Comparison of ENCODE assay signal across 8 cellular contexts in the genomic region with DNA sequence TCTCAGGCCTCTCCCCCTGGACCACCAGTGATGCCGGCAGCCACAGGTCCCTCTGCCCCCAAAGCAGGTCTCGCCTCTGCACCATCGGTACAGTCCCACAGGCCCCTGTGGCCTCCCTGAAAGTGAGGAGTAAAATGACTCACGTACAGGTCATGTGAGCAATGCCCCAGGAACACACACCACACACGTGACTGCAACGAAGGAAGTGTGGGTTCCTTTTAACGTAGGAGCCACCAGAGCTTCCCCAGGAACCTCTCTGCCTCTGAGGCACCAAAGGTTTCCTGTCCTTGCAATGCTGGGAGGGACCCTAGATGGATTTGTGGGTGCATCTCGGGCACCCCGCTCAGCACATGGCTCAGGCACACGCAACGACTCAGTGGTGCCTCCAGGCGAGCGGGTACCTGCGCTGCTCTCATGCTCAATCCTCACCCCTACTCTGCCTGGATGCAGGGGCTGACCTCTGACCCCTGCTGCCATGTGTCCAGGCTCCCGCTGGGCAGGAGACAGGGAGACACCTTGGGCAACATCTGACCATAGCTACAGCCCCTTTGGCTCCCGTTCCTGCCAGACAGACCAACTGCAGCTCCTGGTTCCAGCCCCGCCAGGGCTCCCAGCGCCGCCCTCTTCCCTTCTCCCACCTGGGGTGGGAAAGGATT.
A peak's percentile ranks its signal among the peaks of the same experiment; 100 is the strongest.
DNase-seq lines count a peak whose midpoint lies in the region; ATAC-seq and TF ChIP-seq lines count a peak whose summit lies in the region.

No MANE protein-coding gene starts in this region.

- CTCF ChIA-PET in activated B cell treated with CpG ODN at 0.5 μM for 24 hours (lab: Charles Lee), result interaction anchor here (1.2 to 4.7 kb wide), 4 partner anchors 124 to 389 kb away, joined by 3 to 26 read pairs (median 12); no protein-coding TSS in a partner anchor

- H3K79me2 ChIP-seq in GM23338 (replicated peaks; ENCODE audit: insufficient read depth), result no peaks in the 10 kb centered on the region

- intact Hi-C loops in activated B cell treated with CpG ODN at 0.5 μM for 24 hours (cut with micrococcal nuclease), result no loop called here

- no peaks in the 10 kb centered on the region for H3K27me3 ChIP-seq in GM23338 (ENCODE audit: insufficient read depth)

- H3K27ac Mint-ChIP-seq in GM23338 (no peak overlapping the region), activated B cell treated with CpG ODN at 0.5 μM for 24 hours (no peak overlapping the region)

- no peaks in the 10 kb centered on the region for H3F3A ChIP-seq in GM23338 (replicated peaks; ENCODE audit: low read depth)

- no peak for TF ChIP-seq CTCF in GM23338 (conservative IDR thresholded peaks at IDR 0.05; ENCODE audit: low read depth in 2 of 2)
- no peak for TF ChIP-seq CTCF in activated B cell treated with CpG ODN at 0.5 μM for 24 hours (IDR thresholded peaks at IDR 0.05)

- H3K4me3 Mint-ChIP-seq in GM23338 (no peak overlapping the region), activated B cell treated with CpG ODN at 0.5 μM for 24 hours (no peak overlapping the region)

- H3K4me1 Mint-ChIP-seq in GM23338, result peaks cover 33% of the 10 kb centered on the region
- peaks cover 11% of the 10 kb centered on the region for H3K4me1 Mint-ChIP-seq in activated B cell treated with CpG ODN at 0.5 μM for 24 hours

- H3K9me2 ChIP-seq in GM23338 (ENCODE audit: insufficient read depth), result no peaks in the 10 kb centered on the region

- no peaks in the 10 kb centered on the region for H3K36me3 ChIP-seq in GM23338 (ENCODE audit: insufficient read depth)

- ATAC-seq in GM23338, result no peak
- peak; percentile 62 for ATAC-seq in activated B cell treated with CpG ODN at 0.5 μM for 24 hours (ENCODE audit: low read depth)
- no peak for ATAC-seq in GM19467 (IDR thresholded peaks at IDR 0.05; ENCODE audit: unreplicated experiment)

- H3K27ac ChIP-seq in GM23338 (ENCODE audit: low read depth), result no peak overlapping the region

- no peak for DNase-seq in GM23338 (ENCODE audit: low spot score)
- no peak for DNase-seq in activated B cell treated with CpG ODN at 0.5 μM for 24 hours
- peak; percentile 51 for DNase-seq in central memory CD4-positive, alpha-beta T cell
- peak; percentile 46 to 54 (median 49) for DNase-seq in stimulated activated CD4-positive, alpha-beta T cell treated with anti-CD3 and anti-CD28 coated beads, Interleukin-12 subunit alpha, Interleukin-12 subunit beta, amount 100 ng/mL, for 48 hours (ENCODE audit: low read depth in 2 of 3, low spot score in 1 of 3)
- DNase-seq in foreskin melanocyte, result no peak
- DNase-seq in DMS53 treated with DMSO at 0.1 percent for 48 hours (lab: John Stamatoyannopoulos, UW; ENCODE audit: unreplicated experiment), result no peak
- no peak for DNase-seq in SW 1271 (lab: John Stamatoyannopoulos, UW)

- peaks cover 7% of the 10 kb centered on the region for H3K4me1 ChIP-seq in GM23338 (ENCODE audit: insufficient read depth)

- no peaks in the 10 kb centered on the region for H3K36me3 Mint-ChIP-seq in GM23338 (ENCODE audit: low read depth)
- H3K36me3 Mint-ChIP-seq in activated B cell treated with CpG ODN at 0.5 μM for 24 hours (ENCODE audit: low read depth), result peaks cover 6% of the 10 kb centered on the region

- POLR2A ChIA-PET in activated B cell treated with CpG ODN at 0.5 μM for 24 hours (lab: Charles Lee), result interaction anchor here (0.5 kb wide), 1 partner anchor 82 kb away, joined by 3 read pairs; no protein-coding TSS in a partner anchor

- H4K20me1 ChIP-seq in GM23338 (replicated peaks; ENCODE audit: insufficient read depth), result no peaks in the 10 kb centered on the region

- peaks cover 16% of the 10 kb centered on the region for H3K27me3 Mint-ChIP-seq in GM23338 (ENCODE audit: insufficient read depth, low read depth, poor library complexity)
- H3K27me3 Mint-ChIP-seq in activated B cell treated with CpG ODN at 0.5 μM for 24 hours, result no peaks in the 10 kb centered on the region

- H3K9me3 Mint-ChIP-seq in GM23338, result no peaks in the 10 kb centered on the region; the same call in 2 of the 3 replicates
- H3K9me3 Mint-ChIP-seq in activated B cell treated with CpG ODN at 0.5 μM for 24 hours, result peaks cover 4% of the 10 kb centered on the region

- no peak overlapping the region for H3K4me3 ChIP-seq in GM23338

- H2AFZ ChIP-seq in GM23338, result peak overlapping the region; percentile 72

- no peak overlapping the region for H3K4me2 ChIP-seq in GM23338

TF ChIP-seq in GM23338, 12 proteins besides CTCF, POLR2A, EP300 and RAD21 (continues in another document):
- TF ChIP-seq, protein P1, sequence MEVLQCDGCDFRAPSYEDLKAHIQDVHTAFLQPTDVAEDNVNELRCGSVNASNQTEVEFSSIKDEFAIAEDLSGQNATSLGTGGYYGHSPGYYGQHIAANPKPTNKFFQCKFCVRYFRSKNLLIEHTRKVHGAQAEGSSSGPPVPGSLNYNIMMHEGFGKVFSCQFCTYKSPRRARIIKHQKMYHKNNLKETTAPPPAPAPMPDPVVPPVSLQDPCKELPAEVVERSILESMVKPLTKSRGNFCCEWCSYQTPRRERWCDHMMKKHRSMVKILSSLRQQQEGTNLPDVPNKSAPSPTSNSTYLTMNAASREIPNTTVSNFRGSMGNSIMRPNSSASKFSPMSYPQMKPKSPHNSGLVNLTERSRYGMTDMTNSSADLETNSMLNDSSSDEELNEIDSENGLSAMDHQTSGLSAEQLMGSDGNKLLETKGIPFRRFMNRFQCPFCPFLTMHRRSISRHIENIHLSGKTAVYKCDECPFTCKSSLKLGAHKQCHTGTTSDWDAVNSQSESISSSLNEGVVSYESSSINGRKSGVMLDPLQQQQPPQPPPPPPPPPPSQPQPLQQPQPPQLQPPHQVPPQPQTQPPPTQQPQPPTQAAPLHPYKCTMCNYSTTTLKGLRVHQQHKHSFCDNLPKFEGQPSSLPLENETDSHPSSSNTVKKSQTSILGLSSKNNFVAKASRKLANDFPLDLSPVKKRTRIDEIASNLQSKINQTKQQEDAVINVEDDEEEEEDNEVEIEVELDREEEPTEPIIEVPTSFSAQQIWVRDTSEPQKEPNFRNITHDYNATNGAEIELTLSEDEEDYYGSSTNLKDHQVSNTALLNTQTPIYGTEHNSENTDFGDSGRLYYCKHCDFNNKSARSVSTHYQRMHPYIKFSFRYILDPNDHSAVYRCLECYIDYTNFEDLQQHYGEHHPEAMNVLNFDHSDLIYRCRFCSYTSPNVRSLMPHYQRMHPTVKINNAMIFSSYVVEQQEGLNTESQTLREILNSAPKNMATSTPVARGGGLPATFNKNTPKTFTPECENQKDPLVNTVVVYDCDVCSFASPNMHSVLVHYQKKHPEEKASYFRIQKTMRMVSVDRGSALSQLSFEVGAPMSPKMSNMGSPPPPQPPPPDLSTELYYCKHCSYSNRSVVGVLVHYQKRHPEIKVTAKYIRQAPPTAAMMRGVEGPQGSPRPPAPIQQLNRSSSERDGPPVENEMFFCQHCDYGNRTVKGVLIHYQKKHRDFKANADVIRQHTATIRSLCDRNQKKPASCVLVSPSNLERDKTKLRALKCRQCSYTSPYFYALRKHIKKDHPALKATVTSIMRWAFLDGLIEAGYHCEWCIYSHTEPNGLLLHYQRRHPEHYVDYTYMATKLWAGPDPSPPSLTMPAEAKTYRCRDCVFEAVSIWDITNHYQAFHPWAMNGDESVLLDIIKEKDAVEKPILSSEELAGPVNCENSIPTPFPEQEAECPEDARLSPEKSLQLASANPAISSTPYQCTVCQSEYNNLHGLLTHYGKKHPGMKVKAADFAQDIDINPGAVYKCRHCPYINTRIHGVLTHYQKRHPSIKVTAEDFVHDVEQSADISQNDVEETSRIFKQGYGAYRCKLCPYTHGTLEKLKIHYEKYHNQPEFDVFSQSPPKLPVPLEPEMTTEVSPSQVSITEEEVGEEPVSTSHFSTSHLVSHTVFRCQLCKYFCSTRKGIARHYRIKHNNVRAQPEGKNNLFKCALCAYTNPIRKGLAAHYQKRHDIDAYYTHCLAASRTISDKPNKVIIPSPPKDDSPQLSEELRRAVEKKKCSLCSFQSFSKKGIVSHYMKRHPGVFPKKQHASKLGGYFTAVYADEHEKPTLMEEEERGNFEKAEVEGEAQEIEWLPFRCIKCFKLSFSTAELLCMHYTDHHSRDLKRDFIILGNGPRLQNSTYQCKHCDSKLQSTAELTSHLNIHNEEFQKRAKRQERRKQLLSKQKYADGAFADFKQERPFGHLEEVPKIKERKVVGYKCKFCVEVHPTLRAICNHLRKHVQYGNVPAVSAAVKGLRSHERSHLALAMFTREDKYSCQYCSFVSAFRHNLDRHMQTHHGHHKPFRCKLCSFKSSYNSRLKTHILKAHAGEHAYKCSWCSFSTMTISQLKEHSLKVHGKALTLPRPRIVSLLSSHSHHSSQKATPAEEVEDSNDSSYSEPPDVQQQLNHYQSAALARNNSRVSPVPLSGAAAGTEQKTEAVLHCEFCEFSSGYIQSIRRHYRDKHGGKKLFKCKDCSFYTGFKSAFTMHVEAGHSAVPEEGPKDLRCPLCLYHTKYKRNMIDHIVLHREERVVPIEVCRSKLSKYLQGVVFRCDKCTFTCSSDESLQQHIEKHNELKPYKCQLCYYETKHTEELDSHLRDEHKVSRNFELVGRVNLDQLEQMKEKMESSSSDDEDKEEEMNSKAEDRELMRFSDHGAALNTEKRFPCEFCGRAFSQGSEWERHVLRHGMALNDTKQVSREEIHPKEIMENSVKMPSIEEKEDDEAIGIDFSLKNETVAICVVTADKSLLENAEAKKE (CRISPR knock-in tag; IDR thresholded peaks at IDR 0.05), result no peak
- TF ChIP-seq ZNF114 (CRISPR knock-in tag; IDR thresholded peaks at IDR 0.05) (no peak), CREB1 (CRISPR knock-in tag; IDR thresholded peaks at IDR 0.05; ENCODE audit: low read depth) (no peak), ZNF331 (CRISPR knock-in tag; IDR thresholded peaks at IDR 0.05; ENCODE audit: low read depth) (no peak), EZH2 (IDR thresholded peaks at IDR 0.05; ENCODE audit: low read depth, unreplicated experiment) (no peak)

Comparison
In these comparisons a context has a peak if more than half of its experiments do, and no peak if none do; other contexts are left out.
1. DNase-seq: peak in central memory CD4-positive, alpha-beta T cell (single experiment) and stimulated activated CD4-positive, alpha-beta T cell treated with anti-CD3 and anti-CD28 coated beads, Interleukin-12 subunit alpha, Interleukin-12 subunit beta, amount 100 ng/mL, for 48 hours (3 of 3); none in GM23338 (single experiment), activated B cell treated with CpG ODN at 0.5 μM for 24 hours (single experiment), foreskin melanocyte (single experiment), DMS53 treated with DMSO at 0.1 percent for 48 hours (single experiment) and SW 1271 (0 of 2).